ENCODE assay signal across 8 cellular contexts in the genomic region with DNA sequence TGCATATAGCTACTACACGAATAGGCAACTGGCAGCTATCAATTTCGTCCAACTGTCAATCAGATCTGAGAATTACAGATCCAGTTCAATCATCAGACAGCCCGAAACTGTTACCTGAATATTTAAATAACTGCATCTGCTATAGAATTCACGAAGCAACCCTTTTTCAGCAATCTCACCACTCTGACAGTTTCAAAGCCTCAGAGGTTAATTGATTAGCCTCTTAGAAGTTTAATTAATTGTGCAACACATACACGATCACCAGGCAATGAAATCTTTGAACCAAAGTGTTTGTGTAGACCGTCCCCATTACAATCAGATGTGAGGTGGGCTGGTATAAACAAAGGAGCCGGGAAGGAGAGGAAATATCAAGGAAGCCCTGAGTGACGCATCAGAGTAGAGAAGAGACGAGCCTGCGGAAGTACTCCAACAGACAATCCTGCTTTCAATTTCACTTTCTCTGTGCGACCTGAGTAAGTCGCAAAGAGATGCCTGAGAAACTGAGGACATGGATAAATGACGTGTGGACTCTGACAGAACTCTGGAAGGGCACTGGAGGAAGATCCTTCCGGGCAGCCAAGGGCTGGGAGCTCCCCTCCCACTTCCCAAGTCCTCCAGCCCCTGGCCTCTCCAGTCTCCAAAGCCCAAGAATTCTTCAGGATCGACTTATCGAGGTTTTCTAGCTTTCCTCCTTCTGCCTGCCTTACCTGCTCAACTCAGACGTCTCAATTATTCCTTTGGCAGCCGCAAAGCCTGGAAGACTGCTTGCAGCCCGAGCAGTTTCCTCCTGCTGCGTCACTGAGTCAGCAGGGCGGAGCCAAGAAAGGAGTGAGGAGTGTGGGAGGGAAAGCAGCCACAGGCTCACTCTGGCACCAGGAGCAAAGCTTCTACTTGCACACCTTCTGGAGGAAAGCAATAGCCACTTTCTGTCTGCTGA. TPM values are rescaled to one million over a fixed set of nuclear protein-coding genes. Genes with fewer than 3 reads are reported as not detected.
DNase-seq lines count a peak whose midpoint lies in the region; ATAC-seq lines count a peak whose summit lies in the region.

A gene with protein sequence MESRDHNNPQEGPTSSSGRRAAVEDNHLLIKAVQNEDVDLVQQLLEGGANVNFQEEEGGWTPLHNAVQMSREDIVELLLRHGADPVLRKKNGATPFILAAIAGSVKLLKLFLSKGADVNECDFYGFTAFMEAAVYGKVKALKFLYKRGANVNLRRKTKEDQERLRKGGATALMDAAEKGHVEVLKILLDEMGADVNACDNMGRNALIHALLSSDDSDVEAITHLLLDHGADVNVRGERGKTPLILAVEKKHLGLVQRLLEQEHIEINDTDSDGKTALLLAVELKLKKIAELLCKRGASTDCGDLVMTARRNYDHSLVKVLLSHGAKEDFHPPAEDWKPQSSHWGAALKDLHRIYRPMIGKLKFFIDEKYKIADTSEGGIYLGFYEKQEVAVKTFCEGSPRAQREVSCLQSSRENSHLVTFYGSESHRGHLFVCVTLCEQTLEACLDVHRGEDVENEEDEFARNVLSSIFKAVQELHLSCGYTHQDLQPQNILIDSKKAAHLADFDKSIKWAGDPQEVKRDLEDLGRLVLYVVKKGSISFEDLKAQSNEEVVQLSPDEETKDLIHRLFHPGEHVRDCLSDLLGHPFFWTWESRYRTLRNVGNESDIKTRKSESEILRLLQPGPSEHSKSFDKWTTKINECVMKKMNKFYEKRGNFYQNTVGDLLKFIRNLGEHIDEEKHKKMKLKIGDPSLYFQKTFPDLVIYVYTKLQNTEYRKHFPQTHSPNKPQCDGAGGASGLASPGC (minus strand): TSS at position 797 of the 937 bp plus-strand sequence. CDS start 2,450 bp downstream, outside the sequence.

- H3K36me3 Mint-ChIP-seq in activated CD4-positive, alpha-beta memory T cell treated with anti-CD3 and anti-CD28 coated beads for 36 hours, result peaks cover 2% of the 10 kb centered on the region
- H3K36me3 Mint-ChIP-seq in effector memory CD8-positive, alpha-beta T cell (ENCODE audit: insufficient read depth), result peaks cover 21% of the 10 kb centered on the region

- intact Hi-C loops in activated CD4-positive, alpha-beta memory T cell treated with anti-CD3 and anti-CD28 coated beads for 36 hours (cut with micrococcal nuclease), result loop anchor here (1.0 to 5.0 kb wide), 4 partner anchors 27 to 556 kb away; a partner anchor contains a TSS

- DNase-seq in SHP77 treated with DMSO at 0.1 percent for 48 hours (lab: John Stamatoyannopoulos, UW), result peak; percentile 8
- no peak for DNase-seq in SHP77 (lab: John Stamatoyannopoulos, UW)
- peak; percentile 75 for DNase-seq in NCI-H2227 (lab: John Stamatoyannopoulos, UW; ENCODE audit: unreplicated experiment)
- peak; percentile 74 for DNase-seq in activated CD4-positive, alpha-beta memory T cell treated with anti-CD3 and anti-CD28 coated beads for 36 hours
- peak in 2 of 3 experiments; percentile 29 to 49 for DNase-seq in effector memory CD8-positive, alpha-beta T cell
- peak; percentile 86 for DNase-seq in medulla oblongata (ENCODE audit: extremely low spot score)
- DNase-seq in stimulated activated CD8-positive, alpha-beta memory T cell treated with anti-CD3 and anti-CD28 coated beads, Interleukin-4, amount 100 ng/mL, for 24 hours (ENCODE audit: low read depth), result peak; percentile 31

- POLR2A ChIA-PET in activated CD4-positive, alpha-beta memory T cell treated with anti-CD3 and anti-CD28 coated beads for 36 hours (lab: Charles Lee), result interaction anchor here (0.8 to 2.1 kb wide), 4 partner anchors 15 to 252 kb away, joined by 3 to 11 read pairs (median 3); no protein-coding TSS in a partner anchor

- H3K9me3 Mint-ChIP-seq in activated CD4-positive, alpha-beta memory T cell treated with anti-CD3 and anti-CD28 coated beads for 36 hours, result no peaks in the 10 kb centered on the region
- H3K9me3 Mint-ChIP-seq in effector memory CD8-positive, alpha-beta T cell, result no peaks in the 10 kb centered on the region

- peaks cover 46% of the 10 kb centered on the region for H3K4me1 Mint-ChIP-seq in activated CD4-positive, alpha-beta memory T cell treated with anti-CD3 and anti-CD28 coated beads for 36 hours (ENCODE audit: low read depth)
- peaks cover 45 to 47% of the 10 kb centered on the region in 2 donors for H3K4me1 Mint-ChIP-seq in effector memory CD8-positive, alpha-beta T cell (ENCODE audit: low read depth in 2 of 2)

- peak within 1 kb of the TSS; percentile 94 for H3K4me3 Mint-ChIP-seq in activated CD4-positive, alpha-beta memory T cell treated with anti-CD3 and anti-CD28 coated beads for 36 hours
- peak within 1 kb of the TSS; percentile 98 to 100 for H3K4me3 Mint-ChIP-seq in effector memory CD8-positive, alpha-beta T cell

- CTCF ChIA-PET in activated CD4-positive, alpha-beta memory T cell treated with anti-CD3 and anti-CD28 coated beads for 36 hours (lab: Charles Lee), result interaction anchor here (0.6 to 22.4 kb wide), 6 partner anchors 11 to 504 kb away, joined by 3 to 1086 read pairs (median 6); a partner anchor contains a TSS

- H3K27me3 Mint-ChIP-seq in activated CD4-positive, alpha-beta memory T cell treated with anti-CD3 and anti-CD28 coated beads for 36 hours, result no peaks in the 10 kb centered on the region
- peaks cover 0 to 9% of the 10 kb centered on the region in 2 donors for H3K27me3 Mint-ChIP-seq in effector memory CD8-positive, alpha-beta T cell

- H3K27ac Mint-ChIP-seq in activated CD4-positive, alpha-beta memory T cell treated with anti-CD3 and anti-CD28 coated beads for 36 hours, result peak within 1 kb of the TSS; percentile 99
- peak within 1 kb of the TSS; percentile 99 to 100 for H3K27ac Mint-ChIP-seq in effector memory CD8-positive, alpha-beta T cell

- peak; percentile 86 for ATAC-seq in HG02642 (IDR thresholded peaks at IDR 0.05; ENCODE audit: poor library complexity, unreplicated experiment)
- peak; percentile 88 for ATAC-seq in effector memory CD8-positive, alpha-beta T cell (replicated peaks)

RNA-seq across cellular contexts. Expression of the gene that starts here (rescaled TPM):
- total RNA-seq in activated CD4-positive, alpha-beta memory T cell treated with anti-CD3 and anti-CD28 coated beads for 36 hours, result 1 to 10 TPM; 4.5 TPM

Comparison
In these comparisons a context has a peak if more than half of its experiments do, and no peak if none do; other contexts are left out.
1. DNase-seq: peak in SHP77 treated with DMSO at 0.1 percent for 48 hours (single experiment), NCI-H2227 (single experiment), activated CD4-positive, alpha-beta memory T cell treated with anti-CD3 and anti-CD28 coated beads for 36 hours (single experiment), effector memory CD8-positive, alpha-beta T cell (2 of 3), medulla oblongata (single experiment) and stimulated activated CD8-positive, alpha-beta memory T cell treated with anti-CD3 and anti-CD28 coated beads, Interleukin-4, amount 100 ng/mL, for 24 hours (single experiment); none in SHP77 (0 of 2).